1 cellular context compared by ENCODE assay signal in genomic region chr9:130681769-130682489, GRCh38.
TF ChIP-seq lines count a peak whose summit lies in the region.

No MANE protein-coding gene starts in this region.

TF ChIP-seq in HepG2, 621 proteins besides CTCF, POLR2A, EP300 and RAD21 (continued from another document):
- TF ChIP-seq DMTF1 (CRISPR knock-in tag; IDR thresholded peaks at IDR 0.05) (no peak), ZFX (CRISPR knock-in tag; IDR thresholded peaks at IDR 0.05; ENCODE audit: low read depth) (peak; percentile 35), ZNF646 (CRISPR knock-in tag; IDR thresholded peaks at IDR 0.05) (no peak), NFYB (CRISPR knock-in tag; IDR thresholded peaks at IDR 0.05) (0 out of 2 replicates have a peak, but pooled peaks have one; percentile 13), MAZ (IDR thresholded peaks at IDR 0.05; ENCODE audit: borderline replicate concordance, low read depth, low read length) (no peak), MAZ (CRISPR knock-in tag; IDR thresholded peaks at IDR 0.05; ENCODE audit: low read depth) (peak; percentile 21; the same call in 1 of the 2 replicates)
TF ChIP-seq in HepG2: peak in this region for 36.
